8 cellular contexts compared by ENCODE assay signal in genomic region chr7:36967387-36967786, GRCh38.
A peak's percentile ranks its signal among the peaks of the same experiment; 100 is the strongest.
DNase-seq lines count a peak whose midpoint lies in the region; ATAC-seq, FAIRE-seq and TF ChIP-seq lines count a peak whose summit lies in the region.

No MANE protein-coding gene starts in this region.

- peaks cover 32% of the 10 kb centered on the region for H3K36me3 Mint-ChIP-seq in activated naive CD8-positive, alpha-beta T cell treated with anti-CD3 and anti-CD28 coated beads, Interleukin-2, amount 10 ng/mL, durations not matched to agents 7 days and 5 days
- peaks cover 44% of the 10 kb centered on the region for H3K36me3 Mint-ChIP-seq in activated naive CD8-positive, alpha-beta T cell treated with anti-CD3 and anti-CD28 coated beads for 36 hours
- H3K36me3 Mint-ChIP-seq in immature natural killer cell: peaks cover 4 to 20% (median 18%) of the 10 kb centered on the region in 3 donors
- H3K36me3 Mint-ChIP-seq in activated naive CD4-positive, alpha-beta T cell treated with anti-CD3 and anti-CD28 coated beads for 36 hours (ENCODE audit: low read depth): peaks cover 31% of the 10 kb centered on the region

- no TSS peak for BruUV-seq in K562 (replicated peaks; lab: Mats Ljungman, UMichigan)

- no peaks in the 10 kb centered on the region for H3K79me2 ChIP-seq in K562 (ENCODE audit: control insufficient read depth, insufficient read depth, low read length)

- H3K36me3 ChIP-seq in K562 (ENCODE audit: control insufficient read depth, insufficient read depth, low read length): no peaks in the 10 kb centered on the region

- TF ChIP-seq EP300 in K562 (IDR thresholded peaks at IDR 0.05; ENCODE audit: low read length): no peak

- no peaks in the 10 kb centered on the region for H3K4me1 ChIP-seq in K562 (replicated peaks in 1 of 2; ENCODE audit: control insufficient read depth in 2 of 2, insufficient read depth in 2 of 2, low read length in 2 of 2)

- H3K27me3 Mint-ChIP-seq in activated naive CD8-positive, alpha-beta T cell treated with anti-CD3 and anti-CD28 coated beads, Interleukin-2, amount 10 ng/mL, durations not matched to agents 7 days and 5 days: no peaks in the 10 kb centered on the region
- H3K27me3 Mint-ChIP-seq in activated naive CD8-positive, alpha-beta T cell treated with anti-CD3 and anti-CD28 coated beads for 36 hours: no peaks in the 10 kb centered on the region
- peaks cover 0 to 4% (median 2%) of the 10 kb centered on the region in 3 donors for H3K27me3 Mint-ChIP-seq in immature natural killer cell (ENCODE audit: low read depth in 3 of 3)
- no peaks in the 10 kb centered on the region for H3K27me3 Mint-ChIP-seq in activated naive CD4-positive, alpha-beta T cell treated with anti-CD3 and anti-CD28 coated beads for 36 hours (ENCODE audit: low read depth)

- H3K9me1 ChIP-seq in K562 (ENCODE audit: control insufficient read depth, insufficient read depth, low read length): no peaks in the 10 kb centered on the region

- ATAC-seq in activated naive CD8-positive, alpha-beta T cell treated with anti-CD3 and anti-CD28 coated beads, Interleukin-2, amount 10 ng/mL, durations not matched to agents 7 days and 5 days (ENCODE audit: low read depth): no peak
- ATAC-seq in K562: peak; percentile 98

- TF ChIP-seq RAD21 in K562 (CRISPR knock-in tag; conservative IDR thresholded peaks at IDR 0.05 in 1 of 2, IDR thresholded peaks at IDR 0.05 in 1 of 2): peak; percentile 51 to 65

- H2AFZ ChIP-seq in K562 (ENCODE audit: low read depth, low read length): no peak overlapping the region

- peaks cover 12% of the 10 kb centered on the region for H3K9me3 Mint-ChIP-seq in activated naive CD8-positive, alpha-beta T cell treated with anti-CD3 and anti-CD28 coated beads, Interleukin-2, amount 10 ng/mL, durations not matched to agents 7 days and 5 days
- H3K9me3 Mint-ChIP-seq in activated naive CD8-positive, alpha-beta T cell treated with anti-CD3 and anti-CD28 coated beads for 36 hours: peaks cover 8% of the 10 kb centered on the region
- peaks cover 0 to 4% (median 0%) of the 10 kb centered on the region in 6 donors for H3K9me3 Mint-ChIP-seq in immature natural killer cell
- H3K9me3 Mint-ChIP-seq in activated naive CD4-positive, alpha-beta T cell treated with anti-CD3 and anti-CD28 coated beads for 36 hours: peaks cover 3% of the 10 kb centered on the region

- H3K4me3 ChIP-seq in K562: no peak overlapping the region

- WGBS in K562 (ENCODE audit: insufficient coverage, low coverage, missing lambda C conversion rate): 6% methylated on average over 4 of the region's 4 CpGs

- in situ Hi-C loops in K562 (cut with MboI): no loop called here

- peak; percentile 68 to 79 (median 73) for TF ChIP-seq CTCF in K562 (IDR thresholded peaks at IDR 0.05 in 2 of 3, conservative IDR thresholded peaks at IDR 0.05 in 1 of 3; ENCODE audit: insufficient read depth in 2 of 3, low read depth in 1 of 3, low read length in 3 of 3)

- H3K4me3 Mint-ChIP-seq in activated naive CD8-positive, alpha-beta T cell treated with anti-CD3 and anti-CD28 coated beads, Interleukin-2, amount 10 ng/mL, durations not matched to agents 7 days and 5 days: no peak overlapping the region
- H3K4me3 Mint-ChIP-seq in activated naive CD8-positive, alpha-beta T cell treated with anti-CD3 and anti-CD28 coated beads for 36 hours: no peak overlapping the region
- peak overlapping the region in 1 of 5 donors; percentile 18 for H3K4me3 Mint-ChIP-seq in immature natural killer cell
- no peak overlapping the region for H3K4me3 Mint-ChIP-seq in activated naive CD4-positive, alpha-beta T cell treated with anti-CD3 and anti-CD28 coated beads for 36 hours

- intact Hi-C loops in K562 (cut with micrococcal nuclease): loop anchor here (1.0 to 5.0 kb wide), 4 partner anchors 215 to 495 kb away; no protein-coding TSS in a partner anchor
- intact Hi-C loops in activated naive CD4-positive, alpha-beta T cell treated with anti-CD3 and anti-CD28 coated beads for 36 hours (cut with micrococcal nuclease): no loop called here

- TF ChIP-seq POLR2A in K562 (conservative IDR thresholded peaks at IDR 0.05): no peak

- H3K9ac ChIP-seq in K562 (ENCODE audit: insufficient read depth in 1 of 2, low read depth in 2 of 2, low read length in 2 of 2): no peak overlapping the region

- DNase-seq in activated naive CD8-positive, alpha-beta T cell treated with anti-CD3 and anti-CD28 coated beads, Interleukin-2, amount 10 ng/mL, durations not matched to agents 7 days and 5 days: no peak
- DNase-seq in activated naive CD8-positive, alpha-beta T cell treated with anti-CD3 and anti-CD28 coated beads for 36 hours: no peak
- DNase-seq in NCI-H1105 treated with DMSO at 0.1 percent for 48 hours (lab: John Stamatoyannopoulos, UW) (peak; percentile 45), K562 (ENCODE audit: extremely low read depth in 1 of 4, low spot score in 3 of 4) (peak; percentile 48 to 63 (median 61)), immature natural killer cell (no peak), stromal cell of bone marrow (ENCODE audit: low read depth) (peak; percentile 57), T-helper 1 cell (no peak)
- DNase-seq in activated naive CD4-positive, alpha-beta T cell treated with anti-CD3 and anti-CD28 coated beads for 36 hours: no peak

- H3K4me2 ChIP-seq in K562 (ENCODE audit: insufficient read depth, low read length): no peak overlapping the region

- no peaks in the 10 kb centered on the region for H4K20me1 ChIP-seq in K562 (replicated peaks; ENCODE audit: control insufficient read depth, insufficient read depth, low read length)

- POLR2A ChIA-PET in activated naive CD8-positive, alpha-beta T cell treated with anti-CD3 and anti-CD28 coated beads, Interleukin-2, amount 10 ng/mL, durations not matched to agents 7 days and 5 days (lab: Charles Lee): no interaction called here
- POLR2A ChIA-PET in K562 (lab: Yijun Ruan, JAX): interaction anchor here (0.7 kb wide), 1 partner anchor 245 kb away, joined by 4 read pairs; no protein-coding TSS in a partner anchor

- H3K4me1 Mint-ChIP-seq in activated naive CD8-positive, alpha-beta T cell treated with anti-CD3 and anti-CD28 coated beads, Interleukin-2, amount 10 ng/mL, durations not matched to agents 7 days and 5 days: peaks cover 26% of the 10 kb centered on the region
- H3K4me1 Mint-ChIP-seq in activated naive CD8-positive, alpha-beta T cell treated with anti-CD3 and anti-CD28 coated beads for 36 hours: peaks cover 26% of the 10 kb centered on the region
- H3K4me1 Mint-ChIP-seq in immature natural killer cell: peaks cover 56 to 85% of the 10 kb centered on the region in 2 donors
- peaks cover 42% of the 10 kb centered on the region for H3K4me1 Mint-ChIP-seq in activated naive CD4-positive, alpha-beta T cell treated with anti-CD3 and anti-CD28 coated beads for 36 hours (ENCODE audit: low read depth)

- CTCF ChIA-PET in K562 (lab: Yijun Ruan, JAX; ENCODE audit: low intra/inter-chr PET ratio): interaction anchor here (1.7 kb wide), 1 partner anchor 234 kb away, joined by 3 read pairs; no protein-coding TSS in a partner anchor
- CTCF ChIA-PET in activated naive CD4-positive, alpha-beta T cell treated with anti-CD3 and anti-CD28 coated beads for 36 hours (lab: Charles Lee): no interaction called here

- no peak overlapping the region for H3K27ac ChIP-seq in K562 (ENCODE audit: extremely low read depth, low read depth, low read length)

- no peaks in the 10 kb centered on the region for H3K27me3 ChIP-seq in K562 (ENCODE audit: control insufficient read depth in 2 of 2, insufficient read depth in 2 of 2, low read length in 2 of 2)

- H3K9me3 ChIP-seq in K562 (replicated peaks; ENCODE audit: control insufficient read depth, insufficient read depth, low read depth, low read length): no peaks in the 10 kb centered on the region

- peak overlapping the region; percentile 10 for H3K27ac Mint-ChIP-seq in activated naive CD8-positive, alpha-beta T cell treated with anti-CD3 and anti-CD28 coated beads, Interleukin-2, amount 10 ng/mL, durations not matched to agents 7 days and 5 days
- H3K27ac Mint-ChIP-seq in activated naive CD8-positive, alpha-beta T cell treated with anti-CD3 and anti-CD28 coated beads for 36 hours: no peak overlapping the region
- peak overlapping the region; percentile 19 to 90 (median 53) for H3K27ac Mint-ChIP-seq in immature natural killer cell
- no peak overlapping the region for H3K27ac Mint-ChIP-seq in activated naive CD4-positive, alpha-beta T cell treated with anti-CD3 and anti-CD28 coated beads for 36 hours

- peak; percentile 96 for FAIRE-seq in K562 (lab: Jason Lieb, UNC)

TF ChIP-seq in K562, 482 proteins besides CTCF, POLR2A, EP300 and RAD21:
- TF ChIP-seq ZFP36 (IDR thresholded peaks at IDR 0.05; ENCODE audit: low read depth, low read length, partially characterized antibody) (no peak), SMC3 (conservative IDR thresholded peaks at IDR 0.05; ENCODE audit: insufficient read depth, low read depth, low read length) (peak; percentile 52; the same call in 1 of the 2 replicates), CTCFL (IDR thresholded peaks at IDR 0.05; ENCODE audit: borderline replicate concordance, insufficient read depth, low read depth, low read length, poor library complexity, severe bottlenecking) (peak; percentile 17)

Comparison
In these comparisons a context has a peak if more than half of its experiments do, and no peak if none do; other contexts are left out.
1. H3K27ac Mint-ChIP-seq: peak in activated naive CD8-positive, alpha-beta T cell treated with anti-CD3 and anti-CD28 coated beads, Interleukin-2, amount 10 ng/mL, durations not matched to agents 7 days and 5 days (single experiment) and immature natural killer cell (6 of 6); none in activated naive CD8-positive, alpha-beta T cell treated with anti-CD3 and anti-CD28 coated beads for 36 hours (single experiment) and activated naive CD4-positive, alpha-beta T cell treated with anti-CD3 and anti-CD28 coated beads for 36 hours (single experiment).
2. DNase-seq: peak in NCI-H1105 treated with DMSO at 0.1 percent for 48 hours (single experiment), K562 (4 of 4) and stromal cell of bone marrow (single experiment); none in activated naive CD8-positive, alpha-beta T cell treated with anti-CD3 and anti-CD28 coated beads, Interleukin-2, amount 10 ng/mL, durations not matched to agents 7 days and 5 days (single experiment), activated naive CD8-positive, alpha-beta T cell treated with anti-CD3 and anti-CD28 coated beads for 36 hours (single experiment), immature natural killer cell (0 of 3), activated naive CD4-positive, alpha-beta T cell treated with anti-CD3 and anti-CD28 coated beads for 36 hours (single experiment) and T-helper 1 cell (0 of 5).